In genomic region chr17:80790981-80791742, GRCh38 we compare ENCODE assay signal across 9 cellular contexts.
A peak's percentile ranks its signal among the peaks of the same experiment; 100 is the strongest.
DNase-seq lines count a peak whose midpoint lies in the region; ATAC-seq and TF ChIP-seq lines count a peak whose summit lies in the region.
"Had no signal": no experiment of that assay in that cellular context is flagged by ENCODE, and none has a peak within 500 bp of the region (broad histone marks: within the 10 kb centered on the region; RNA-seq: fewer than 3 reads in every experiment).

No MANE protein-coding gene starts in this region.

- H3K4me3 ChIP-seq in adrenal gland (peak overlapping the region in 1 of 4 donors; percentile 21), muscle layer of duodenum (ENCODE audit: low read depth in 1 of 2, low read length in 2 of 2) (no peak overlapping the region), urinary bladder (ENCODE audit: low read depth, low read length) (no peak overlapping the region)

- H3K9me3 ChIP-seq in adrenal gland (replicated peaks in 1 of 3) (no peaks in the 10 kb centered on the region), muscle layer of duodenum (ENCODE audit: control insufficient read depth in 1 of 2, low read length in 2 of 2) (no peaks in the 10 kb centered on the region)

- TF ChIP-seq POLR2A in adrenal gland (IDR thresholded peaks at IDR 0.05): no peak

- H3K36me3 ChIP-seq in adrenal gland (replicated peaks in 1 of 2): no peaks in the 10 kb centered on the region
- H3K36me3 ChIP-seq in muscle layer of duodenum (ENCODE audit: control insufficient read depth in 1 of 2, insufficient read depth in 2 of 2, low read length in 2 of 2): no peaks in the 10 kb centered on the region
- no peaks in the 10 kb centered on the region for H3K36me3 ChIP-seq in urinary bladder (ENCODE audit: insufficient read depth)

- H3K27me3 ChIP-seq in adrenal gland (no peaks in the 10 kb centered on the region), muscle layer of duodenum (ENCODE audit: low read depth, low read length) (no peaks in the 10 kb centered on the region)

- ATAC-seq in GM19324 (IDR thresholded peaks at IDR 0.05; ENCODE audit: low FRiP score, unreplicated experiment): no peak
- ATAC-seq in GM19023 (IDR thresholded peaks at IDR 0.05; ENCODE audit: unreplicated experiment): no peak

- intact Hi-C loops in adrenal gland (cut with DNase I): no loop called here

- H3K4me1 ChIP-seq in adrenal gland (replicated peaks in 1 of 2) (peaks cover 38 to 64% of the 10 kb centered on the region in 2 donors), muscle layer of duodenum (ENCODE audit: control insufficient read depth in 1 of 2, insufficient read depth in 2 of 2, low read length in 2 of 2) (peaks cover 22 to 44% of the 10 kb centered on the region in 2 donors), urinary bladder (ENCODE audit: insufficient read depth) (peaks cover 3% of the 10 kb centered on the region)

- TF ChIP-seq CTCF in adrenal gland (IDR thresholded peaks at IDR 0.05): no peak

- H3K27ac ChIP-seq in adrenal gland: peak overlapping the region; percentile 44 to 93 (median 49)
- peak overlapping the region; percentile 28 for H3K27ac ChIP-seq in muscle layer of duodenum (ENCODE audit: low read length)
- H3K27ac ChIP-seq in urinary bladder (ENCODE audit: low read depth): peak overlapping the region; percentile 73
- H3K27ac ChIP-seq: VCaP had no signal

- peak; percentile 35 for DNase-seq in stimulated activated CD4-positive, alpha-beta T cell treated with anti-CD3 and anti-CD28 coated beads, Interleukin-15, amount 100 ng/mL, for 24 hours
- DNase-seq in stimulated activated CD4-positive, alpha-beta T cell treated with anti-CD3 and anti-CD28 coated beads, Interleukin-4, amount 100 ng/mL, for 4 hours: no peak
- DNase-seq in adrenal gland (peak in 1 of 7 donors; percentile 43), Kasumi-1 (lab: John Stamatoyannopoulos, UW) (no peak)

- 78 to 85% (median 80%) methylated on average over 10 of the region's 10 CpGs for WGBS in adrenal gland, 4 donors
- WGBS in urinary bladder: 71% methylated on average over 10 of the region's 10 CpGs
